ENCODE assay signal across 2 cellular contexts in genomic region chr19:2609389-2610116, GRCh38.
TF ChIP-seq lines count a peak whose summit lies in the region.

No MANE protein-coding gene starts in this region.

TF ChIP-seq in IMR-90, 13 proteins besides CTCF, POLR2A, EP300 and RAD21 (continued from another document):
- TF ChIP-seq, protein P1, sequence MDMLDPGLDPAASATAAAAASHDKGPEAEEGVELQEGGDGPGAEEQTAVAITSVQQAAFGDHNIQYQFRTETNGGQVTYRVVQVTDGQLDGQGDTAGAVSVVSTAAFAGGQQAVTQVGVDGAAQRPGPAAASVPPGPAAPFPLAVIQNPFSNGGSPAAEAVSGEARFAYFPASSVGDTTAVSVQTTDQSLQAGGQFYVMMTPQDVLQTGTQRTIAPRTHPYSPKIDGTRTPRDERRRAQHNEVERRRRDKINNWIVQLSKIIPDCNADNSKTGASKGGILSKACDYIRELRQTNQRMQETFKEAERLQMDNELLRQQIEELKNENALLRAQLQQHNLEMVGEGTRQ (IDR thresholded peaks at IDR 0.05; ENCODE audit: low read depth, low read length) = no peak
- no peak for TF ChIP-seq MAZ (IDR thresholded peaks at IDR 0.05; ENCODE audit: borderline replicate concordance, low read depth, low read length)
- TF ChIP-seq MXI1 (IDR thresholded peaks at IDR 0.05; ENCODE audit: borderline replicate concordance, low read depth, low read length) = no peak
- TF ChIP-seq SMC3 (IDR thresholded peaks at IDR 0.05; ENCODE audit: low read depth, low read length) = no peak
- TF ChIP-seq CEBPB (IDR thresholded peaks at IDR 0.05; ENCODE audit: low read depth, low read length) = no peak
- no peak for TF ChIP-seq NFE2L2 (IDR thresholded peaks at IDR 0.05; ENCODE audit: low read depth, low read length)
- no peak for TF ChIP-seq MAFK (IDR thresholded peaks at IDR 0.05; ENCODE audit: low read depth, low read length)
- TF ChIP-seq RCOR1 (IDR thresholded peaks at IDR 0.05; ENCODE audit: insufficient replicate concordance, low read length) = no peak
- TF ChIP-seq ELK1 (IDR thresholded peaks at IDR 0.05; ENCODE audit: borderline replicate concordance, low read depth, low read length) = no peak
- TF ChIP-seq CHD1 (IDR thresholded peaks at IDR 0.05; ENCODE audit: low read depth, low read length) = no peak
- no peak for TF ChIP-seq FOS (IDR thresholded peaks at IDR 0.05; ENCODE audit: low read depth, low read length)

TF ChIP-seq in SK-N-SH treated with all-trans-retinoic acid at 6 μM for 48 hours, 23 proteins besides CTCF, POLR2A, EP300 and RAD21 (continued from another document):
- TF ChIP-seq POU6F1 (CRISPR knock-in tag; IDR thresholded peaks at IDR 0.05; ENCODE audit: borderline replicate concordance, low read depth) = no peak
- TF ChIP-seq ZNF70 (CRISPR knock-in tag; IDR thresholded peaks at IDR 0.05) = no peak
- TF ChIP-seq SNAI2 (CRISPR knock-in tag; IDR thresholded peaks at IDR 0.05) = no peak
- TF ChIP-seq BACH2 (CRISPR knock-in tag; IDR thresholded peaks at IDR 0.05; ENCODE audit: borderline replicate concordance) = no peak
- TF ChIP-seq, protein P2, sequence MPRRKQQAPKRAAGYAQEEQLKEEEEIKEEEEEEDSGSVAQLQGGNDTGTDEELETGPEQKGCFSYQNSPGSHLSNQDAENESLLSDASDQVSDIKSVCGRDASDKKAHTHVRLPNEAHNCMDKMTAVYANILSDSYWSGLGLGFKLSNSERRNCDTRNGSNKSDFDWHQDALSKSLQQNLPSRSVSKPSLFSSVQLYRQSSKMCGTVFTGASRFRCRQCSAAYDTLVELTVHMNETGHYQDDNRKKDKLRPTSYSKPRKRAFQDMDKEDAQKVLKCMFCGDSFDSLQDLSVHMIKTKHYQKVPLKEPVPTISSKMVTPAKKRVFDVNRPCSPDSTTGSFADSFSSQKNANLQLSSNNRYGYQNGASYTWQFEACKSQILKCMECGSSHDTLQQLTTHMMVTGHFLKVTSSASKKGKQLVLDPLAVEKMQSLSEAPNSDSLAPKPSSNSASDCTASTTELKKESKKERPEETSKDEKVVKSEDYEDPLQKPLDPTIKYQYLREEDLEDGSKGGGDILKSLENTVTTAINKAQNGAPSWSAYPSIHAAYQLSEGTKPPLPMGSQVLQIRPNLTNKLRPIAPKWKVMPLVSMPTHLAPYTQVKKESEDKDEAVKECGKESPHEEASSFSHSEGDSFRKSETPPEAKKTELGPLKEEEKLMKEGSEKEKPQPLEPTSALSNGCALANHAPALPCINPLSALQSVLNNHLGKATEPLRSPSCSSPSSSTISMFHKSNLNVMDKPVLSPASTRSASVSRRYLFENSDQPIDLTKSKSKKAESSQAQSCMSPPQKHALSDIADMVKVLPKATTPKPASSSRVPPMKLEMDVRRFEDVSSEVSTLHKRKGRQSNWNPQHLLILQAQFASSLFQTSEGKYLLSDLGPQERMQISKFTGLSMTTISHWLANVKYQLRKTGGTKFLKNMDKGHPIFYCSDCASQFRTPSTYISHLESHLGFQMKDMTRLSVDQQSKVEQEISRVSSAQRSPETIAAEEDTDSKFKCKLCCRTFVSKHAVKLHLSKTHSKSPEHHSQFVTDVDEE (CRISPR knock-in tag; IDR thresholded peaks at IDR 0.05) = no peak
- no peak for TF ChIP-seq OSR1 (CRISPR knock-in tag; IDR thresholded peaks at IDR 0.05)
- no peak for TF ChIP-seq ZNF565 (CRISPR knock-in tag; conservative IDR thresholded peaks at IDR 0.05; ENCODE audit: low read depth)
- no peak for TF ChIP-seq TOX (CRISPR knock-in tag; IDR thresholded peaks at IDR 0.05; ENCODE audit: borderline replicate concordance)
- no peak for TF ChIP-seq ZC3H10 (CRISPR knock-in tag; IDR thresholded peaks at IDR 0.05)
